In the genomic region with DNA sequence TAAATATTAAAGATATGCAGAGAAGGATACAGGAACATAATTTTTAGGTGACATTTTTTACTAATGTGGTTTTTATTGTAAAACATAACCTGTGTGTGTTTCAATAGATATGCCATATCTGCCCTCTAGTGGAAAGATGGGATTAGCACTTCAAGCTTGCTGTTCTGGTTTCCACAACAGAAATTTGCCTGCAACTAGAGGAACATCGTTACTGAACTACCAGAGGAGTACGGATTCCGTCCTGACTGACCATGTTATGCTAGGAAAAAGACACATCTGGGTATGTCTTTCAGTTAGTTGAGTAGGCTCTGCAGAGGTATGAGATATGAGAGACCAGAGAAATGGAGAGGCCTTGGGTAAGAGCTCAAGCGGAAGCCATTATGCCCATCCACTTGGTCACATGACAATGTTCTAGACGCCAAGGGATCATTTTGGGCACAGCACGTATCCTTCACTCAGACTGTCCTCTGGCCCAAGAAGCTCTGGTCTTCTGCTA, we compare ENCODE assay signal across 8 cellular contexts.
DNase-seq lines count a peak whose midpoint lies in the region; ATAC-seq and TF ChIP-seq lines count a peak whose summit lies in the region.

No MANE protein-coding gene starts in this region.

- H3K27me3 ChIP-seq in MM.1S (replicated peaks; ENCODE audit: insufficient read depth, low read length): no peaks in the 10 kb centered on the region
- H3K27me3 ChIP-seq in uterus: no peaks in the 10 kb centered on the region

- TF ChIP-seq CTCF in AG09319 (IDR thresholded peaks at IDR 0.05; ENCODE audit: low read depth, low read length): peak; percentile 85
- TF ChIP-seq CTCF in GM12873 (IDR thresholded peaks at IDR 0.05; ENCODE audit: insufficient read depth, low read depth, low read length, missing control alignments): peak; percentile 77
- TF ChIP-seq CTCF in MM.1S (IDR thresholded peaks at IDR 0.05; ENCODE audit: low read length): peak; percentile 81
- TF ChIP-seq CTCF in uterus (IDR thresholded peaks at IDR 0.05): peak; percentile 41 to 54 (median 50)

- no peaks in the 10 kb centered on the region for H4K20me1 ChIP-seq in MM.1S (ENCODE audit: insufficient read depth, low read length)

- intact Hi-C loops in uterus (cut with DNase I; ENCODE audit: low total_unique reads): no loop called here

- DNase-seq in AG09319 (ENCODE audit: extremely low read depth, low read depth): peak; percentile 47
- peak; percentile 54 for DNase-seq in MM.1S
- DNase-seq in SHP77 treated with DMSO at 0.1 percent for 48 hours (lab: John Stamatoyannopoulos, UW): peak; percentile 26
- DNase-seq in dermis microvascular lymphatic vessel endothelial cell (ENCODE audit: low read depth in 2 of 2): peak; percentile 57 to 63
- DNase-seq in lung microvascular endothelial cell (ENCODE audit: low read depth in 2 of 2): peak; percentile 67 to 79
- DNase-seq in uterus: no peak

- ATAC-seq in HG02571 (IDR thresholded peaks at IDR 0.05; ENCODE audit: unreplicated experiment): peak; percentile 74

- no peaks in the 10 kb centered on the region for H3K4me1 ChIP-seq in MM.1S (ENCODE audit: low read length)
- H3K4me1 ChIP-seq in uterus: no peaks in the 10 kb centered on the region

- no peaks in the 10 kb centered on the region for H3F3A ChIP-seq in MM.1S (ENCODE audit: insufficient read depth, low read length)

- H3K36me3 ChIP-seq in MM.1S (replicated peaks; ENCODE audit: insufficient read depth, low read length) (no peaks in the 10 kb centered on the region), uterus (no peaks in the 10 kb centered on the region)

- no peak overlapping the region for H3K4me3 ChIP-seq in MM.1S (ENCODE audit: low read length)
- H3K4me3 ChIP-seq in uterus: no peak overlapping the region

- H3K9me2 ChIP-seq in MM.1S (replicated peaks; ENCODE audit: insufficient read depth, low read length): no peaks in the 10 kb centered on the region

- no peaks in the 10 kb centered on the region for H3K79me2 ChIP-seq in MM.1S (ENCODE audit: low read length)

- H2AFZ ChIP-seq in MM.1S (ENCODE audit: low read length): 0 out of 2 replicates have a peak overlapping the region, but pooled peaks have one; percentile 14

- no peak overlapping the region for H3K9ac ChIP-seq in MM.1S (ENCODE audit: low read length)

- H3K27ac ChIP-seq in MM.1S (ENCODE audit: low read length) (no peak overlapping the region), uterus (no peak overlapping the region)

- no peak overlapping the region for H3K4me2 ChIP-seq in MM.1S (ENCODE audit: low read depth, low read length)

- H3K9me3 ChIP-seq in MM.1S (replicated peaks; ENCODE audit: insufficient read depth, low read length) (no peaks in the 10 kb centered on the region), uterus (no peaks in the 10 kb centered on the region)

- TF ChIP-seq POLR2A in uterus (IDR thresholded peaks at IDR 0.05): no peak

Comparison
In these comparisons a context has a peak if more than half of its experiments do, and no peak if none do; other contexts are left out.
1. DNase-seq: peak in AG09319 (single experiment), MM.1S (single experiment), SHP77 treated with DMSO at 0.1 percent for 48 hours (single experiment), dermis microvascular lymphatic vessel endothelial cell (2 of 2) and lung microvascular endothelial cell (2 of 2); none in uterus (0 of 2).
2. Peak in every context shown above with its lines, with median percentiles within 50 percentile points of each other: CTCF ChIP-seq.